1 cellular context compared by ENCODE assay signal in genomic region chr1:153100241-153100640, GRCh38.
TF ChIP-seq lines count a peak whose summit lies in the region.

No MANE protein-coding gene starts in this region.

TF ChIP-seq in HCT116, 20 proteins besides CTCF, POLR2A, EP300 and RAD21 (continued from another document):
- TF ChIP-seq REST (IDR thresholded peaks at IDR 0.05; ENCODE audit: low read depth) (no peak), TCF7L2 (IDR thresholded peaks at IDR 0.05; ENCODE audit: borderline replicate concordance, extremely low read depth, insufficient read depth, insufficient read length) (no peak), YY1 (IDR thresholded peaks at IDR 0.05; ENCODE audit: extremely low read depth, insufficient replicate concordance, low read depth, low read length) (peak; percentile 5), CEBPB (IDR thresholded peaks at IDR 0.05; ENCODE audit: low read depth) (peak; percentile 77), ATF3 (IDR thresholded peaks at IDR 0.05) (no peak), SIN3A (IDR thresholded peaks at IDR 0.05; ENCODE audit: low read depth) (0 out of 2 replicates have a peak, but pooled peaks have one; percentile 27), EZH2phosphoT487 (IDR thresholded peaks at IDR 0.05; ENCODE audit: borderline replicate concordance) (no peak), ELF1 (IDR thresholded peaks at IDR 0.05; ENCODE audit: borderline replicate concordance, low read depth) (no peak), ZFX (IDR thresholded peaks at IDR 0.05) (no peak), ZNF274 (IDR thresholded peaks at IDR 0.05; ENCODE audit: low read depth, low read length) (no peak), CBX3 (IDR thresholded peaks at IDR 0.05; ENCODE audit: low read depth) (peak; percentile 49; the same call in 1 of the 2 replicates)
